14 cellular contexts compared by ENCODE assay signal in genomic region chr7:30240401-30240800, GRCh38. TPM values are rescaled to one million over a fixed set of nuclear protein-coding genes. Genes with fewer than 3 reads are reported as not detected.
A peak's percentile ranks its signal among the peaks of the same experiment; 100 is the strongest.
DNase-seq lines count a peak whose midpoint lies in the region; ATAC-seq and TF ChIP-seq lines count a peak whose summit lies in the region.
"Had no signal": no experiment of that assay in that cellular context is flagged by ENCODE, and none has a peak within 500 bp of the region (broad histone marks: within the 10 kb centered on the region; RNA-seq: fewer than 3 reads in every experiment).

No MANE protein-coding gene starts in this region.

- H3K4me1 ChIP-seq in HAP-1, result no peaks in the 10 kb centered on the region

- in situ Hi-C loops in HAP-1 (cut with MboI; ENCODE audit: low sequenced_read_pairs), result no loop called here

- no peak overlapping the region for H3K4me3 ChIP-seq in HAP-1

- H3K9me3 ChIP-seq in HAP-1, result no peaks in the 10 kb centered on the region

- H3K36me3 Mint-ChIP-seq in brain, result no peaks in the 10 kb centered on the region

- DNase-seq in NCI-H2227 (lab: John Stamatoyannopoulos, UW; ENCODE audit: unreplicated experiment) (peak; percentile 29), retina (peak; percentile 40), HAP-1 (ENCODE audit: low spot score in 2 of 2) (no peak)
- DNase-seq in activated effector memory CD4-positive, alpha-beta T cell treated with anti-CD3 and anti-CD28 coated beads, Interleukin-2, amount 50 U/mL, for 16 hours, result no peak
- DNase-seq: activated T-cell treated with anti-CD3 and anti-CD28 coated beads, Interleukin-2, amount 50 U/mL, for 48 hours; CD8-positive, alpha-beta memory T cell; hypothalamus; KG1; stimulated activated CD4-positive, alpha-beta T cell treated with anti-CD3 and anti-CD28 coated beads, Interleukin-2, amount 100 ng/mL, for 48 hours had no signal

- ATAC-seq in GM18907 (IDR thresholded peaks at IDR 0.05; ENCODE audit: unreplicated experiment) (peak; percentile 39), GM21447 (IDR thresholded peaks at IDR 0.05; ENCODE audit: unreplicated experiment) (no peak)
- ATAC-seq: activated CD4-positive, CD25-positive, alpha-beta regulatory T cell treated with anti-CD3 and anti-CD28 coated beads, Interleukin-2, amount 50 U/mL, for 24 hours had no signal

- no peak for TF ChIP-seq CTCF in brain (conservative IDR thresholded peaks at IDR 0.05)

- peaks cover 35% of the 10 kb centered on the region for H3K4me1 Mint-ChIP-seq in brain
- H3K4me1 Mint-ChIP-seq: CD8-positive, alpha-beta memory T cell had no signal

- peak overlapping the region in 1 of 5 experiments; percentile 49 for H3K4me3 Mint-ChIP-seq in brain
- H3K4me3 Mint-ChIP-seq: CD8-positive, alpha-beta memory T cell had no signal

- peak overlapping the region; percentile 15 to 86 (median 21) for H3K27ac Mint-ChIP-seq in brain
- H3K27ac Mint-ChIP-seq: CD8-positive, alpha-beta memory T cell; progenitor cell of endocrine pancreas had no signal

- H3K36me3 ChIP-seq in HAP-1 (replicated peaks), result no peaks in the 10 kb centered on the region

- no peaks in the 10 kb centered on the region for H3K27me3 Mint-ChIP-seq in brain
- H3K27me3 Mint-ChIP-seq: progenitor cell of endocrine pancreas had no signal

- peaks cover 3% of the 10 kb centered on the region for H3K27me3 ChIP-seq in HAP-1 (ENCODE audit: low read depth)

- H3K9me3 Mint-ChIP-seq in brain, result peaks cover 0 to 10% (median 0%) of the 10 kb centered on the region in 5 experiments
- H3K9me3 Mint-ChIP-seq: CD8-positive, alpha-beta memory T cell had no signal

RNA-seq across cellular contexts. Expression of gene ZNRF2, which starts 44.0 kb away (rescaled TPM):
- polyA plus RNA-seq in brain (ENCODE audit: insufficient read depth, low read depth, low replicate concordance), result 7.9 TPM

Comparison
In these comparisons a context has a peak if more than half of its experiments do, and no peak if none do; other contexts are left out.
1. DNase-seq: peak in NCI-H2227 (single experiment) and retina (single experiment); none in HAP-1 (0 of 2) and activated effector memory CD4-positive, alpha-beta T cell treated with anti-CD3 and anti-CD28 coated beads, Interleukin-2, amount 50 U/mL, for 16 hours (single experiment).